Comparison of ENCODE assay signal across 32 cellular contexts in the genomic region with DNA sequence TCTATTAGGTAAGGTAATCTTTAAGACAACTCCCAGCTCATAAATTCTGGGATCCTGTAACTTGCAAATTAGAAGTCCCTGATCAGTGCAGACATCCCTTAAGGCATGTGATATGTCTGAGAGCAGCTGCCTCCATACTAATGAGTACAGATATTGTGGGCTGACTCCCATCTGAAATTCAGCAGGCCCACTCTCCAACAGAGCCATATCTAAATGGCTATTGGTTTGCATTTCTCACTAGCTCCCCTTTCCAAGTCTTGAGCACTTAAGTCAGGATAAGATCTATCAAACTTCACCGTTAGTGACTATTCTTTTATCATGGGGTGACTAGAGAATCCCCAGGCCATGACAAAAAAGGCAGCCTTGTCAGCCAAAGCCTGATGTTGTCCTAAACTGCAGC.
"Had no signal": no experiment of that assay in that cellular context is flagged by ENCODE, and none has a peak within 500 bp of the region (broad histone marks: within the 10 kb centered on the region; RNA-seq: fewer than 3 reads in every experiment).

No MANE protein-coding gene starts in this region.

- DNase-seq: activated CD4-positive, alpha-beta memory T cell treated with anti-CD3 and anti-CD28 coated beads for 36 hours; activated CD4-positive, alpha-beta T cell treated with anti-CD3 and anti-CD28 coated beads for 36 hours; activated CD4-positive, alpha-beta T cell treated with anti-CD3 and anti-CD28 coated beads, Interleukin-2, amount 10 ng/mL, durations not matched to agents 24 days and 14 days; activated CD4-positive, CD25-positive, alpha-beta regulatory T cell; activated CD4-positive, CD25-positive, alpha-beta regulatory T cell treated with anti-CD3 and anti-CD28 coated beads, Interleukin-2, amount 50 U/mL, for 72 hours; activated CD8-positive, alpha-beta memory T cell treated with anti-CD3 and anti-CD28 coated beads, Interleukin-2, amount 10 ng/mL, durations not matched to agents 7 days and 5 days; activated CD8-positive, alpha-beta memory T cell treated with anti-CD3 and anti-CD28 coated beads, Interleukin-2, amount 50 U/mL, for 4 hours; activated CD8-positive, alpha-beta T cell treated with anti-CD3 and anti-CD28 coated beads, Interleukin-2, amount 10 ng/mL, durations not matched to agents 7 days and 5 days; activated effector memory CD4-positive, alpha-beta T cell treated with anti-CD3 and anti-CD28 coated beads, Interleukin-2, amount 50 U/mL, for 16 hours; activated naive CD4-positive, alpha-beta T cell treated with anti-CD3 and anti-CD28 coated beads for 36 hours; activated naive CD8-positive, alpha-beta T cell treated with anti-CD3 and anti-CD28 coated beads for 36 hours; activated naive CD8-positive, alpha-beta T cell treated with anti-CD3 and anti-CD28 coated beads, Interleukin-2, amount 50 U/mL, for 24 hours; activated T-cell treated with anti-CD3 and anti-CD28 coated beads, Interleukin-2, amount 50 U/mL, for 1 hour; activated T-cell treated with anti-CD3 and anti-CD28 coated beads, Interleukin-2, amount 50 U/mL, for 48 hours; adrenal gland; amygdala; aorta; body of pancreas; central memory CD4-positive, alpha-beta T cell; cerebellar nuclear complex; colonic mucosa; effector CD8-positive, alpha-beta T cell; erythroblast; foreskin keratinocyte; heart right ventricle; hippocampal formation; T-helper 2 cell had no signal

- H3K9me3 Mint-ChIP-seq: activated CD4-positive, alpha-beta T cell treated with anti-CD3 and anti-CD28 coated beads, Interleukin-2, amount 10 ng/mL, durations not matched to agents 24 days and 14 days; activated naive CD4-positive, alpha-beta T cell treated with anti-CD3 and anti-CD28 coated beads for 36 hours; activated naive CD4-positive, alpha-beta T cell treated with anti-CD3 and anti-CD28 coated beads, Interleukin-2, amount 50 U/mL, for 24 hours; activated naive CD8-positive, alpha-beta T cell treated with anti-CD3 and anti-CD28 coated beads for 36 hours; activated T-helper 1 cell treated with anti-CD3 and anti-CD28 coated beads, Interleukin-12 subunit alpha, Interleukin-12 subunit beta, Interleukin-2, Interleukin-4 antibody, amounts not matched to agents 30 ng/mL and 10 ng/mL and 1 ng/mL, durations not matched to agents 14 hours and 24 hours and 36 hours had no signal

- H3K4me1 ChIP-seq: adrenal gland, colonic mucosa, esophagus muscularis mucosa, foreskin keratinocyte, gastroesophageal sphincter, heart right ventricle had no signal

- H3K27ac ChIP-seq: adrenal gland, body of pancreas, colonic mucosa, esophagus muscularis mucosa, foreskin keratinocyte, gastroesophageal sphincter, heart right ventricle had no signal

- H3K9me3 ChIP-seq: adrenal gland, body of pancreas, colonic mucosa, esophagus muscularis mucosa, gastroesophageal sphincter, heart right ventricle had no signal

- H3K36me3 Mint-ChIP-seq: activated CD4-positive, alpha-beta memory T cell treated with anti-CD3 and anti-CD28 coated beads for 36 hours; activated CD8-positive, alpha-beta memory T cell treated with anti-CD3 and anti-CD28 coated beads, Interleukin-2, amount 10 ng/mL, durations not matched to agents 7 days and 5 days; activated naive CD4-positive, alpha-beta T cell treated with anti-CD3 and anti-CD28 coated beads, Interleukin-2, amount 50 U/mL, for 24 hours; activated naive CD8-positive, alpha-beta T cell treated with anti-CD3 and anti-CD28 coated beads for 36 hours had no signal

- H3K27me3 ChIP-seq: adrenal gland, body of pancreas, colonic mucosa, esophagus muscularis mucosa, foreskin keratinocyte, gastroesophageal sphincter, heart right ventricle had no signal

- H3K27me3 Mint-ChIP-seq: activated CD4-positive, alpha-beta memory T cell treated with anti-CD3 and anti-CD28 coated beads for 36 hours; activated CD4-positive, alpha-beta T cell treated with anti-CD3 and anti-CD28 coated beads for 36 hours; activated CD4-positive, alpha-beta T cell treated with anti-CD3 and anti-CD28 coated beads, Interleukin-2, amount 10 ng/mL, durations not matched to agents 24 days and 14 days; activated CD8-positive, alpha-beta memory T cell treated with anti-CD3 and anti-CD28 coated beads, Interleukin-2, amount 10 ng/mL, durations not matched to agents 7 days and 5 days; activated naive CD4-positive, alpha-beta T cell treated with anti-CD3 and anti-CD28 coated beads, Interleukin-2, amount 50 U/mL, for 24 hours; activated naive CD8-positive, alpha-beta T cell treated with anti-CD3 and anti-CD28 coated beads for 36 hours; activated naive CD8-positive, alpha-beta T cell treated with anti-CD3 and anti-CD28 coated beads, Interleukin-2, amount 50 U/mL, for 24 hours had no signal

- H3K4me3 ChIP-seq: adrenal gland, body of pancreas, colonic mucosa, esophagus muscularis mucosa, gastroesophageal sphincter, heart right ventricle had no signal

- H3K36me3 ChIP-seq: adrenal gland, colonic mucosa, esophagus muscularis mucosa, gastroesophageal sphincter, heart right ventricle had no signal

- ATAC-seq: activated CD4-positive, alpha-beta T cell treated with anti-CD3 and anti-CD28 coated beads for 36 hours; activated CD8-positive, alpha-beta memory T cell treated with anti-CD3 and anti-CD28 coated beads, Interleukin-2, amount 10 ng/mL, durations not matched to agents 7 days and 5 days; activated CD8-positive, alpha-beta T cell treated with anti-CD3 and anti-CD28 coated beads, Interleukin-2, amount 10 ng/mL, durations not matched to agents 7 days and 5 days; activated naive CD8-positive, alpha-beta T cell treated with anti-CD3 and anti-CD28 coated beads, Interleukin-2, amount 50 U/mL, for 24 hours; body of pancreas; foreskin keratinocyte; gastroesophageal sphincter; heart right ventricle had no signal

- H3K27ac Mint-ChIP-seq: activated CD4-positive, alpha-beta memory T cell treated with anti-CD3 and anti-CD28 coated beads for 36 hours; activated CD4-positive, alpha-beta T cell treated with anti-CD3 and anti-CD28 coated beads for 36 hours; activated CD4-positive, alpha-beta T cell treated with anti-CD3 and anti-CD28 coated beads, Interleukin-2, amount 10 ng/mL, durations not matched to agents 24 days and 14 days; activated CD8-positive, alpha-beta memory T cell treated with anti-CD3 and anti-CD28 coated beads, Interleukin-2, amount 10 ng/mL, durations not matched to agents 7 days and 5 days; activated CD8-positive, alpha-beta T cell treated with anti-CD3 and anti-CD28 coated beads, Interleukin-2, amount 10 ng/mL, durations not matched to agents 7 days and 5 days; activated naive CD4-positive, alpha-beta T cell treated with anti-CD3 and anti-CD28 coated beads for 36 hours; activated naive CD4-positive, alpha-beta T cell treated with anti-CD3 and anti-CD28 coated beads, Interleukin-2, amount 50 U/mL, for 24 hours; activated naive CD8-positive, alpha-beta T cell treated with anti-CD3 and anti-CD28 coated beads for 36 hours; activated naive CD8-positive, alpha-beta T cell treated with anti-CD3 and anti-CD28 coated beads, Interleukin-2, amount 50 U/mL, for 24 hours; activated T-helper 1 cell treated with anti-CD3 and anti-CD28 coated beads, Interleukin-12 subunit alpha, Interleukin-12 subunit beta, Interleukin-2, Interleukin-4 antibody, amounts not matched to agents 30 ng/mL and 10 ng/mL and 1 ng/mL, durations not matched to agents 14 hours and 24 hours and 36 hours; activated T-helper 2 cell treated with anti-CD3 and anti-CD28 coated beads, Interferon-gamma antibody, Interleukin-2, Interleukin-4, amounts not matched to agents 10 μg/mL and 5 μg/mL and 100 μg/mL, durations not matched to agents 14 hours and 24 hours and 36 hours had no signal

- H3K4me1 Mint-ChIP-seq: activated CD4-positive, alpha-beta T cell treated with anti-CD3 and anti-CD28 coated beads for 36 hours; activated CD4-positive, alpha-beta T cell treated with anti-CD3 and anti-CD28 coated beads, Interleukin-2, amount 10 ng/mL, durations not matched to agents 24 days and 14 days; activated CD8-positive, alpha-beta memory T cell treated with anti-CD3 and anti-CD28 coated beads, Interleukin-2, amount 10 ng/mL, durations not matched to agents 7 days and 5 days; activated naive CD4-positive, alpha-beta T cell treated with anti-CD3 and anti-CD28 coated beads, Interleukin-2, amount 50 U/mL, for 24 hours; activated naive CD8-positive, alpha-beta T cell treated with anti-CD3 and anti-CD28 coated beads for 36 hours; activated naive CD8-positive, alpha-beta T cell treated with anti-CD3 and anti-CD28 coated beads, Interleukin-2, amount 50 U/mL, for 24 hours had no signal

- H3K4me3 Mint-ChIP-seq: activated CD4-positive, alpha-beta memory T cell treated with anti-CD3 and anti-CD28 coated beads for 36 hours; activated CD4-positive, alpha-beta T cell treated with anti-CD3 and anti-CD28 coated beads for 36 hours; activated CD4-positive, alpha-beta T cell treated with anti-CD3 and anti-CD28 coated beads, Interleukin-2, amount 10 ng/mL, durations not matched to agents 24 days and 14 days; activated CD8-positive, alpha-beta memory T cell treated with anti-CD3 and anti-CD28 coated beads, Interleukin-2, amount 10 ng/mL, durations not matched to agents 7 days and 5 days; activated CD8-positive, alpha-beta T cell treated with anti-CD3 and anti-CD28 coated beads, Interleukin-2, amount 10 ng/mL, durations not matched to agents 7 days and 5 days; activated naive CD4-positive, alpha-beta T cell treated with anti-CD3 and anti-CD28 coated beads for 36 hours; activated naive CD4-positive, alpha-beta T cell treated with anti-CD3 and anti-CD28 coated beads, Interleukin-2, amount 50 U/mL, for 24 hours; activated naive CD8-positive, alpha-beta T cell treated with anti-CD3 and anti-CD28 coated beads for 36 hours; activated naive CD8-positive, alpha-beta T cell treated with anti-CD3 and anti-CD28 coated beads, Interleukin-2, amount 50 U/mL, for 24 hours; activated T-helper 1 cell treated with anti-CD3 and anti-CD28 coated beads, Interleukin-12 subunit alpha, Interleukin-12 subunit beta, Interleukin-2, Interleukin-4 antibody, amounts not matched to agents 30 ng/mL and 10 ng/mL and 1 ng/mL, durations not matched to agents 14 hours and 24 hours and 36 hours had no signal
